Comparison of ENCODE assay signal across 1 cellular context in genomic region chr11:57126766-57127400, GRCh38.
TF ChIP-seq lines count a peak whose summit lies in the region.

No MANE protein-coding gene starts in this region.

TF ChIP-seq in K562, 482 proteins besides CTCF, POLR2A, EP300 and RAD21 (continued from another document and continues in another):
- TF ChIP-seq FOXP4 (CRISPR knock-in tag; IDR thresholded peaks at IDR 0.05; ENCODE audit: borderline replicate concordance): no peak
- no peak for TF ChIP-seq SP1 (CRISPR knock-in tag; IDR thresholded peaks at IDR 0.05)
- no peak for TF ChIP-seq TBP (optimal IDR thresholded peaks at IDR 0.05; ENCODE audit: low read depth, low read length)
- no peak for TF ChIP-seq SRSF9 (IDR thresholded peaks at IDR 0.05; ENCODE audit: borderline replicate concordance, low read depth, low read length)
- no peak for TF ChIP-seq TFAM (CRISPR knock-in tag; conservative IDR thresholded peaks at IDR 0.05)
- no peak for TF ChIP-seq ZBTB5 (IDR thresholded peaks at IDR 0.05)
- TF ChIP-seq SOX6 (IDR thresholded peaks at IDR 0.05): peak; percentile 68; the same call in 1 of the 2 replicates
- TF ChIP-seq SMARCE1 (IDR thresholded peaks at IDR 0.05): peak; percentile 84
- TF ChIP-seq ZKSCAN1 (IDR thresholded peaks at IDR 0.05; ENCODE audit: low read depth, low read length): no peak
- no peak for TF ChIP-seq TSC22D4 (tag; IDR thresholded peaks at IDR 0.05)
- peak; percentile 64; the same call in 1 of the 2 replicates for TF ChIP-seq PML (IDR thresholded peaks at IDR 0.05; ENCODE audit: low read length)
- TF ChIP-seq PHF21A (IDR thresholded peaks at IDR 0.05; ENCODE audit: borderline replicate concordance, low read depth): no peak
- TF ChIP-seq NFE2L1 (tag; IDR thresholded peaks at IDR 0.05; ENCODE audit: borderline replicate concordance, low read depth): no peak
- TF ChIP-seq GTF2A2 (tag; IDR thresholded peaks at IDR 0.05): no peak
- no peak for TF ChIP-seq ETS1 (conservative IDR thresholded peaks at IDR 0.05; ENCODE audit: control insufficient read depth, low read depth, low read length)
- TF ChIP-seq ZNF133 (CRISPR knock-in tag; IDR thresholded peaks at IDR 0.05): no peak
- no peak for TF ChIP-seq ZNF57 (CRISPR knock-in tag; IDR thresholded peaks at IDR 0.05)
- no peak for TF ChIP-seq KLF13 (tag; IDR thresholded peaks at IDR 0.05; ENCODE audit: borderline replicate concordance, low read depth)
- TF ChIP-seq HIVEP1 (CRISPR knock-in tag; IDR thresholded peaks at IDR 0.05): no peak
- no peak for TF ChIP-seq ZNF695 (CRISPR knock-in tag; IDR thresholded peaks at IDR 0.05)
- TF ChIP-seq TOE1 (IDR thresholded peaks at IDR 0.05; ENCODE audit: borderline replicate concordance): no peak
- TF ChIP-seq TOE1 (CRISPR knock-in tag; IDR thresholded peaks at IDR 0.05; ENCODE audit: borderline replicate concordance, low read depth): no peak
- TF ChIP-seq HNRNPLL (IDR thresholded peaks at IDR 0.05; ENCODE audit: low read depth, low read length, poor library complexity, severe bottlenecking): no peak
- no peak for TF ChIP-seq BRF1 (IDR thresholded peaks at IDR 0.05; ENCODE audit: borderline replicate concordance, extremely low read depth, insufficient read length)
- no peak for TF ChIP-seq ZNF589 (CRISPR knock-in tag; IDR thresholded peaks at IDR 0.05; ENCODE audit: low read depth)
- no peak for TF ChIP-seq CREBBP (IDR thresholded peaks at IDR 0.05; ENCODE audit: low read depth, low read length)
- no peak for TF ChIP-seq E2F4 (CRISPR knock-in tag; IDR thresholded peaks at IDR 0.05; ENCODE audit: low read depth)
- no peak for TF ChIP-seq THRB (CRISPR knock-in tag; conservative IDR thresholded peaks at IDR 0.05)
- TF ChIP-seq HNRNPUL1 (IDR thresholded peaks at IDR 0.05; ENCODE audit: low read length): no peak
- TF ChIP-seq SRSF7 (optimal IDR thresholded peaks at IDR 0.05; ENCODE audit: low read depth, low read length): no peak
- TF ChIP-seq NCOA1 (IDR thresholded peaks at IDR 0.05; ENCODE audit: low read depth): peak; percentile 80; the same call in 1 of the 2 replicates
- TF ChIP-seq MAX (CRISPR knock-in tag; IDR thresholded peaks at IDR 0.05): no peak
- no peak for TF ChIP-seq ZNF197 (CRISPR knock-in tag; IDR thresholded peaks at IDR 0.05; ENCODE audit: low read depth)
- TF ChIP-seq ZNF263 (CRISPR knock-in tag; IDR thresholded peaks at IDR 0.05; ENCODE audit: borderline replicate concordance): no peak
- TF ChIP-seq GTF2B (IDR thresholded peaks at IDR 0.05; ENCODE audit: extremely low read depth, insufficient read length): no peak
- no peak for TF ChIP-seq PREB (CRISPR knock-in tag; IDR thresholded peaks at IDR 0.05)
- TF ChIP-seq RBM17 (IDR thresholded peaks at IDR 0.05; ENCODE audit: borderline replicate concordance, low read depth, low read length): no peak
- no peak for TF ChIP-seq NR1H2 (CRISPR knock-in tag; IDR thresholded peaks at IDR 0.05)
- TF ChIP-seq ZNF121 (CRISPR knock-in tag; conservative IDR thresholded peaks at IDR 0.05): no peak
- TF ChIP-seq KLF16 (IDR thresholded peaks at IDR 0.05): no peak
- peak in 1 of 2 experiments; percentile 74; a peak in 2 of 4 replicates for TF ChIP-seq HDAC1 (IDR thresholded peaks at IDR 0.05)
- TF ChIP-seq E2F5 (CRISPR knock-in tag; IDR thresholded peaks at IDR 0.05): no peak
- peak; percentile 57 to 86; a peak in 3 of 4 replicates for TF ChIP-seq TRIM24 (IDR thresholded peaks at IDR 0.05)
- no peak for TF ChIP-seq THRA (IDR thresholded peaks at IDR 0.05)
- no peak for TF ChIP-seq NR0B1 (IDR thresholded peaks at IDR 0.05; ENCODE audit: partially characterized antibody)
- no peak for TF ChIP-seq ZNF395 (CRISPR knock-in tag; IDR thresholded peaks at IDR 0.05)
- no peak for TF ChIP-seq ESRRA (IDR thresholded peaks at IDR 0.05; ENCODE audit: borderline replicate concordance, low read depth)
- TF ChIP-seq XRCC4 (IDR thresholded peaks at IDR 0.05; ENCODE audit: extremely low read depth, insufficient read depth, insufficient read length): no peak
- TF ChIP-seq RBFOX2 (IDR thresholded peaks at IDR 0.05; ENCODE audit: low read depth, low read length): no peak
- TF ChIP-seq CCNT2 (IDR thresholded peaks at IDR 0.05; ENCODE audit: borderline replicate concordance, extremely low read depth, insufficient read length, low read depth, low read length): no peak
